Comparison of ENCODE assay signal across 12 cellular contexts in genomic region chr2:67845557-67846114, GRCh38.
DNase-seq lines count a peak whose midpoint lies in the region; ATAC-seq, FAIRE-seq and TF ChIP-seq lines count a peak whose summit lies in the region.
"Had no signal": no experiment of that assay in that cellular context is flagged by ENCODE, and none has a peak within 500 bp of the region (broad histone marks: within the 10 kb centered on the region; RNA-seq: fewer than 3 reads in every experiment).

No MANE protein-coding gene starts in this region.

- no peak for TF ChIP-seq RAD21 in H1 (IDR thresholded peaks at IDR 0.05 in 1 of 2, conservative IDR thresholded peaks at IDR 0.05 in 1 of 2; ENCODE audit: low read depth in 2 of 2, low read length in 2 of 2)

- H2BK5ac ChIP-seq in H1 (ENCODE audit: low read depth, low read length): no peak overlapping the region

- H4K8ac ChIP-seq in H1 (ENCODE audit: extremely low read depth, insufficient read depth, low read length): no peak overlapping the region

- H2BK120ac ChIP-seq in H1 (replicated peaks; ENCODE audit: low read depth, low read length): no peak overlapping the region

- ATAC-seq in GM18873 (IDR thresholded peaks at IDR 0.05; ENCODE audit: low FRiP score, unreplicated experiment): no peak

- peak overlapping the region; percentile 76; the same call in 1 of the 2 replicates for H2AFZ ChIP-seq in H1 (ENCODE audit: low read length)

- no peak overlapping the region for H2BK20ac ChIP-seq in H1 (ENCODE audit: low read length)

- H3K23ac ChIP-seq in H1 (ENCODE audit: insufficient read length): no peak overlapping the region

- 0 out of 4 replicates have a peak overlapping the region, but pooled peaks of 1 of the 2 experiments have one; percentile 28 for H3K4me2 ChIP-seq in H1 (ENCODE audit: insufficient read depth in 1 of 2, low read depth in 2 of 2, low read length in 2 of 2)
- H3K4me2 ChIP-seq: BLaER1 had no signal

- FAIRE-seq in H1 (lab: Jason Lieb, UNC): no peak
- FAIRE-seq: G401.6 had no signal

- peaks cover 0 to 8% (median 0%) of the 10 kb centered on the region in 4 experiments; a peak in 2 of 7 replicates for H3K4me1 ChIP-seq in H1 (replicated peaks in 1 of 4; ENCODE audit: control insufficient read depth in 3 of 4, insufficient read depth in 4 of 4, low read length in 3 of 4)
- H3K4me1 ChIP-seq: BLaER1 had no signal

- H3K4ac ChIP-seq in H1 (replicated peaks; ENCODE audit: insufficient read length, low read depth, low read length): no peak overlapping the region

- no peak overlapping the region for H3K9ac ChIP-seq in H1 (replicated peaks in 1 of 4; ENCODE audit: extremely low read depth in 1 of 4, low read depth in 3 of 4, low read length in 3 of 4)
- H3K9ac ChIP-seq: BLaER1 had no signal

- POLR2A ChIA-PET in H1 (lab: Charles Lee; ENCODE audit: partially characterized antibody): no interaction called here

- no peak for TF ChIP-seq EP300 in H1 (IDR thresholded peaks at IDR 0.05; ENCODE audit: borderline replicate concordance in 1 of 2, low read depth in 2 of 2, low read length in 2 of 2)

- H3K79me2 ChIP-seq in H1 (ENCODE audit: control insufficient read depth in 1 of 2, insufficient read depth in 2 of 2, low read length in 2 of 2): no peaks in the 10 kb centered on the region

- H2BK15ac ChIP-seq in H1 (ENCODE audit: low read length): no peak overlapping the region

- H3K56ac ChIP-seq in H1 (replicated peaks; ENCODE audit: insufficient read length, low read depth, low read length): no peak overlapping the region

- peak; percentile 22 for DNase-seq in DMS 273 treated with DMSO at 0.1 percent for 48 hours (lab: John Stamatoyannopoulos, UW)
- peak; percentile 49 for DNase-seq in NCI-H345 (lab: John Stamatoyannopoulos, UW)
- DNase-seq in H1 (ENCODE audit: low read depth in 1 of 2, low spot score in 2 of 2): no peak
- peak; percentile 20 for DNase-seq in retina
- DNase-seq in head of caudate nucleus: no peak
- no peak for DNase-seq in stimulated activated CD4-positive, alpha-beta T cell treated with anti-CD3 and anti-CD28 coated beads, Interleukin-1b, Interleukin-23, amount 100 ng/mL, for 48 hours
- no peak for DNase-seq in COR-L47 (lab: John Stamatoyannopoulos, UW)
- DNase-seq: stimulated activated CD4-positive, alpha-beta T cell treated with anti-CD3 and anti-CD28 coated beads, Interleukin-4, amount 100 ng/mL, for 4 hours had no signal

- H4K20me1 ChIP-seq in H1 (replicated peaks in 1 of 2; ENCODE audit: control insufficient read depth in 1 of 2, insufficient read depth in 2 of 2, low read length in 2 of 2): no peaks in the 10 kb centered on the region
- H4K20me1 ChIP-seq: BLaER1 had no signal

- H3K79me1 ChIP-seq in H1 (ENCODE audit: low read depth, low read length): no peaks in the 10 kb centered on the region

- H3K14ac ChIP-seq in H1 (ENCODE audit: insufficient read length): no peak overlapping the region

- H3K9me3 ChIP-seq in H1 (ENCODE audit: insufficient read depth in 2 of 2, low read depth in 1 of 2, low read length in 1 of 2): no peaks in the 10 kb centered on the region
- H3K9me3 ChIP-seq: BLaER1, psoas muscle had no signal

- no peak overlapping the region for H4K91ac ChIP-seq in H1 (replicated peaks; ENCODE audit: insufficient read length, low read length)

- H2AK5ac ChIP-seq in H1 (ENCODE audit: low read depth, low read length): no peak overlapping the region

- H3K27me3 ChIP-seq in H1 (replicated peaks in 1 of 4; ENCODE audit: control insufficient read depth in 3 of 4, extremely low read depth in 1 of 4, insufficient read depth in 3 of 4, low read length in 3 of 4): no peaks in the 10 kb centered on the region
- H3K27me3 ChIP-seq: BLaER1 had no signal

- no peak overlapping the region for H3K27ac ChIP-seq in H1 (ENCODE audit: low read depth, low read length)
- H3K27ac ChIP-seq: BLaER1, psoas muscle had no signal

- TF ChIP-seq CTCF in H1 (IDR thresholded peaks at IDR 0.05; ENCODE audit: control extremely low read depth in 1 of 3, insufficient read depth in 1 of 3, low read depth in 1 of 3, low read length in 3 of 3): no peak

- CTCF ChIA-PET in H1 (lab: Charles Lee; ENCODE audit: partially characterized antibody): interaction anchor here (0.7 to 10.6 kb wide), 16 partner anchors 9 to 527 kb away, joined by 3 to 96 read pairs (median 4); no protein-coding TSS in a partner anchor

- no peaks in the 10 kb centered on the region for H3K36me3 ChIP-seq in H1 (ENCODE audit: control insufficient read depth in 2 of 4, insufficient read depth in 4 of 4, low read length in 3 of 4)
- H3K36me3 ChIP-seq: BLaER1 had no signal

- H3K18ac ChIP-seq in H1 (ENCODE audit: extremely low read depth, low read length): no peak overlapping the region

- intact Hi-C loops in head of caudate nucleus (cut with DNase I): no loop called here

- H4K5ac ChIP-seq in H1 (ENCODE audit: insufficient read length, low read depth, low read length): no peak overlapping the region

- H2BK12ac ChIP-seq in H1 (ENCODE audit: low read depth, low read length): no peak overlapping the region

- 82% methylated on average over 7 of the region's 7 CpGs; no CpG with 5 or more reads in 1 of the 2 experiments for whole genome bisulfite sequencing in H1 (ENCODE audit: extremely low coverage in 1 of 2, insufficient coverage in 1 of 2, insufficient read length in 1 of 2, insufficient replicate concordance in 2 of 2, low coverage in 1 of 2, low lambda C conversion rate in 2 of 2, missing lambda C conversion rate in 1 of 2), 2 experiments

- no peaks in the 10 kb centered on the region for H3K23me2 ChIP-seq in H1 (ENCODE audit: low read depth, low read length)

- H3K4me3 ChIP-seq in H1 (ENCODE audit: extremely low read depth in 1 of 4, insufficient read depth in 2 of 4, low read depth in 3 of 4, low read length in 4 of 4): no peak overlapping the region
- H3K4me3 ChIP-seq: BLaER1 had no signal

- no peak for TF ChIP-seq POLR2A in H1 (IDR thresholded peaks at IDR 0.05; ENCODE audit: control extremely low read depth in 1 of 2, low read depth in 2 of 2, low read length in 2 of 2)

TF ChIP-seq in H1, 55 proteins besides CTCF, POLR2A, EP300 and RAD21:
- TF ChIP-seq GTF2F1 (IDR thresholded peaks at IDR 0.05; ENCODE audit: borderline replicate concordance, low read depth, low read length): no peak
- TF ChIP-seq POU5F1 (IDR thresholded peaks at IDR 0.05; ENCODE audit: low read depth, low read length): no peak
- TF ChIP-seq POLR2AphosphoS5 (IDR thresholded peaks at IDR 0.05; ENCODE audit: low read depth, low read length): no peak
- TF ChIP-seq SIX5 (IDR thresholded peaks at IDR 0.05; ENCODE audit: low read depth, low read length): no peak
- TF ChIP-seq RBBP5 (IDR thresholded peaks at IDR 0.05; ENCODE audit: borderline replicate concordance, low read depth, low read length): no peak
- TF ChIP-seq KDM1A (IDR thresholded peaks at IDR 0.05; ENCODE audit: borderline replicate concordance, low read length): no peak
- no peak for TF ChIP-seq RNF2 (IDR thresholded peaks at IDR 0.05; ENCODE audit: borderline replicate concordance, low read depth, low read length, missing control alignments, poor library complexity, severe bottlenecking)
- TF ChIP-seq BRCA1 (IDR thresholded peaks at IDR 0.05; ENCODE audit: low read depth, low read length): no peak
- no peak for TF ChIP-seq NANOG (IDR thresholded peaks at IDR 0.05; ENCODE audit: insufficient read depth, low read depth, low read length, poor library complexity, severe bottlenecking)
- no peak for TF ChIP-seq PHF8 (conservative IDR thresholded peaks at IDR 0.05; ENCODE audit: low read depth, low read length)
- TF ChIP-seq MAFK (IDR thresholded peaks at IDR 0.05; ENCODE audit: low read depth, low read length): no peak
- TF ChIP-seq ZNF274 (IDR thresholded peaks at IDR 0.05; ENCODE audit: borderline replicate concordance, extremely low read depth, low read length): no peak
- no peak for TF ChIP-seq CHD1 (IDR thresholded peaks at IDR 0.05; ENCODE audit: low read depth, low read length)

Comparison
In these comparisons a context has a peak if more than half of its experiments do, and no peak if none do; other contexts are left out.
1. DNase-seq: peak in DMS 273 treated with DMSO at 0.1 percent for 48 hours (single experiment), NCI-H345 (single experiment) and retina (single experiment); none in H1 (0 of 2), head of caudate nucleus (0 of 42), stimulated activated CD4-positive, alpha-beta T cell treated with anti-CD3 and anti-CD28 coated beads, Interleukin-1b, Interleukin-23, amount 100 ng/mL, for 48 hours (single experiment) and COR-L47 (single experiment).